ENCODE assay signal across 14 cellular contexts in the genomic region with DNA sequence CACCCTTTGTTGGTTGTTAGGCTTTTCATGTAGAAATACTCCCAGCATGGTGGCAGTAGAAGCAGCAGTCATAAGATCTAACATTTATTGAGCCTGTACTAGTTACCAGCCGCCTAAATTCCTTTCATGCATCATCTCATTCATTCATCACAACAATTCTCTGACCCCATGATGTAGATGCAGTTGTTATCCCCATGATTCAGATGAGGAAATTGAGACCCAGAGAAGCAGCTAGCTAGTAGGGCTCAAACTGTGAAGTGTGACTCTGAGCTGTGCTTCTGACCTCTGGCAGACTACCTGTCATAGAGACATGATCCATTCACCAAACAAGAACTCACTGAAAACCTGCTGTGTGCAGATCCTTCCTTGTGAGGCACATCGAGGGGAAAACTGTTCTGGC. TPM values are rescaled to one million over a fixed set of nuclear protein-coding genes. Genes with fewer than 3 reads are reported as not detected.
DNase-seq lines count a peak whose midpoint lies in the region; ATAC-seq, FAIRE-seq and TF ChIP-seq lines count a peak whose summit lies in the region.
"Had no signal": no experiment of that assay in that cellular context is flagged by ENCODE, and none has a peak within 500 bp of the region (broad histone marks: within the 10 kb centered on the region; RNA-seq: fewer than 3 reads in every experiment).

No MANE protein-coding gene starts in this region.

- H3K4me3 Mint-ChIP-seq in MCF 10A (ENCODE audit: unreplicated experiment): no peak overlapping the region
- no peak overlapping the region for H3K4me3 Mint-ChIP-seq in activated B cell treated with CpG ODN at 0.5 μM for 24 hours
- H3K4me3 Mint-ChIP-seq: activated T-cell treated with anti-CD3 and anti-CD28 coated beads, Interleukin-2, amount 50 U/mL, for 4 hours; effector memory CD8-positive, alpha-beta T cell had no signal

- 85% methylated on average over 2 of the region's 2 CpGs for WGBS in mammary epithelial cell (ENCODE audit: low coverage, missing lambda C conversion rate)

- H3K27ac ChIP-seq in mammary epithelial cell (ENCODE audit: insufficient read depth, low read depth, low read length) (no peak overlapping the region), stomach smooth muscle (ENCODE audit: low read length) (peak overlapping the region; percentile 6), kidney (ENCODE audit: low read depth in 2 of 2, low read length in 2 of 2) (no peak overlapping the region)
- H3K27ac ChIP-seq: brain microvascular endothelial cell, tibial artery had no signal

- no peaks in the 10 kb centered on the region for H3K9me3 Mint-ChIP-seq in MCF 10A (ENCODE audit: unreplicated experiment)
- no peaks in the 10 kb centered on the region for H3K9me3 Mint-ChIP-seq in activated B cell treated with CpG ODN at 0.5 μM for 24 hours
- H3K9me3 Mint-ChIP-seq: activated T-cell treated with anti-CD3 and anti-CD28 coated beads, Interleukin-2, amount 50 U/mL, for 4 hours; effector memory CD8-positive, alpha-beta T cell had no signal

- POLR2A ChIA-PET in MCF 10A (lab: Yijun Ruan, JAX) (interaction anchor here (0.6 to 1.2 kb wide), 2 partner anchors 13 to 16 kb away, joined by 3 to 5 read pairs; no protein-coding TSS in a partner anchor), activated B cell treated with CpG ODN at 0.5 μM for 24 hours (lab: Charles Lee) (no interaction called here)

- H3K9me3 ChIP-seq in mammary epithelial cell (replicated peaks; ENCODE audit: insufficient read depth, low read length) (no peaks in the 10 kb centered on the region), stomach smooth muscle (ENCODE audit: control insufficient read depth in 2 of 2, low read length in 2 of 2) (no peaks in the 10 kb centered on the region), kidney (ENCODE audit: control insufficient read depth in 1 of 2, low read length in 2 of 2) (no peaks in the 10 kb centered on the region)
- H3K9me3 ChIP-seq: tibial artery had no signal

- FAIRE-seq in kidney (lab: Jason Lieb, UNC): no peak

- TF ChIP-seq CTCF in MCF 10A (IDR thresholded peaks at IDR 0.05; ENCODE audit: unreplicated experiment): no peak
- no peak for TF ChIP-seq CTCF in mammary epithelial cell (conservative IDR thresholded peaks at IDR 0.05 in 1 of 2, IDR thresholded peaks at IDR 0.05 in 1 of 2; ENCODE audit: extremely low read depth in 1 of 2, insufficient read depth in 1 of 2, low read depth in 1 of 2, low read length in 2 of 2)
- TF ChIP-seq CTCF in activated B cell treated with CpG ODN at 0.5 μM for 24 hours (IDR thresholded peaks at IDR 0.05): no peak
- no peak for TF ChIP-seq CTCF in kidney (IDR thresholded peaks at IDR 0.05; ENCODE audit: borderline replicate concordance, extremely low read depth, insufficient read depth)

- no peak overlapping the region for H2AFZ ChIP-seq in mammary epithelial cell (ENCODE audit: low read depth, low read length)

- CTCF ChIA-PET in MCF 10A (lab: Yijun Ruan, JAX) (no interaction called here), mammary epithelial cell (lab: Charles Lee; ENCODE audit: low non-redundant PET) (no interaction called here), activated B cell treated with CpG ODN at 0.5 μM for 24 hours (lab: Charles Lee) (no interaction called here)

- no peak overlapping the region for H3K4me3 ChIP-seq in mammary epithelial cell (replicated peaks in 1 of 3; ENCODE audit: insufficient read depth in 1 of 3, low read depth in 2 of 3, low read length in 3 of 3)
- H3K4me3 ChIP-seq in stomach smooth muscle (ENCODE audit: low read length in 2 of 2): no peak overlapping the region
- H3K4me3 ChIP-seq in kidney (ENCODE audit: low read length in 2 of 2): no peak overlapping the region
- H3K4me3 ChIP-seq: tibial artery had no signal

- peaks cover 1% of the 10 kb centered on the region for H3K36me3 ChIP-seq in mammary epithelial cell (ENCODE audit: insufficient read depth, low read length)
- no peaks in the 10 kb centered on the region for H3K36me3 ChIP-seq in stomach smooth muscle (ENCODE audit: control insufficient read depth in 2 of 2, insufficient read depth in 2 of 2, low read length in 2 of 2)
- H3K36me3 ChIP-seq in kidney (ENCODE audit: control insufficient read depth in 1 of 2, insufficient read depth in 2 of 2, low read length in 2 of 2): no peaks in the 10 kb centered on the region
- H3K36me3 ChIP-seq: tibial artery had no signal

- DNase-seq in MCF 10A (ENCODE audit: unreplicated experiment) (no peak), mammary epithelial cell (no peak), activated B cell treated with CpG ODN at 0.5 μM for 24 hours (no peak), iris pigment epithelial cell (ENCODE audit: low read depth) (peak; percentile 49), kidney (no peak), NCI-H345 (lab: John Stamatoyannopoulos, UW) (no peak)
- DNase-seq: activated T-cell treated with anti-CD3 and anti-CD28 coated beads, Interleukin-2, amount 50 U/mL, for 4 hours; brain microvascular endothelial cell; effector memory CD8-positive, alpha-beta T cell; occipital lobe; stimulated activated CD4-positive, alpha-beta T cell treated with anti-CD3 and anti-CD28 coated beads, Interleukin-12 subunit alpha, Interleukin-12 subunit beta, amount 100 ng/mL, for 4 hours; tibial artery had no signal

- ATAC-seq in activated B cell treated with CpG ODN at 0.5 μM for 24 hours (ENCODE audit: low read depth) (no peak), GM21447 (IDR thresholded peaks at IDR 0.05; ENCODE audit: unreplicated experiment) (no peak)
- ATAC-seq: effector memory CD8-positive, alpha-beta T cell had no signal

- dilution Hi-C loops in mammary epithelial cell (cut with HindIII; ENCODE audit: low sequenced_read_pairs): no loop called here

- H3K36me3 Mint-ChIP-seq in MCF 10A (ENCODE audit: insufficient read depth, unreplicated experiment): peaks cover 31% of the 10 kb centered on the region
- H3K36me3 Mint-ChIP-seq in activated B cell treated with CpG ODN at 0.5 μM for 24 hours (ENCODE audit: low read depth): peaks cover 54% of the 10 kb centered on the region

- H3K27me3 Mint-ChIP-seq in MCF 10A (ENCODE audit: insufficient read depth, unreplicated experiment) (no peaks in the 10 kb centered on the region), activated B cell treated with CpG ODN at 0.5 μM for 24 hours (no peaks in the 10 kb centered on the region)
- H3K27me3 Mint-ChIP-seq: effector memory CD8-positive, alpha-beta T cell had no signal

- intact Hi-C loops in MCF 10A (cut with micrococcal nuclease) (no loop called here), mammary epithelial cell (cut with micrococcal nuclease) (no loop called here), activated B cell treated with CpG ODN at 0.5 μM for 24 hours (cut with micrococcal nuclease) (no loop called here), kidney (cut with DNase I) (no loop called here)

- peaks cover 44% of the 10 kb centered on the region for H3K4me1 Mint-ChIP-seq in MCF 10A (ENCODE audit: insufficient read depth, unreplicated experiment)
- H3K4me1 Mint-ChIP-seq in activated B cell treated with CpG ODN at 0.5 μM for 24 hours: peaks cover 68% of the 10 kb centered on the region

- H3K27me3 ChIP-seq in mammary epithelial cell (ENCODE audit: insufficient read depth, low read length) (no peaks in the 10 kb centered on the region), stomach smooth muscle (ENCODE audit: control insufficient read depth in 1 of 2, insufficient read depth in 2 of 2, low read length in 2 of 2) (no peaks in the 10 kb centered on the region)
- H3K27me3 ChIP-seq: brain microvascular endothelial cell, tibial artery had no signal

- peaks cover 9% of the 10 kb centered on the region for H3K4me1 ChIP-seq in mammary epithelial cell (ENCODE audit: insufficient read depth, low read length)
- H3K4me1 ChIP-seq in stomach smooth muscle (ENCODE audit: control insufficient read depth, insufficient read depth, low read length): peaks cover 21% of the 10 kb centered on the region
- H3K4me1 ChIP-seq in kidney (ENCODE audit: control insufficient read depth in 1 of 2, insufficient read depth in 1 of 2, low read depth in 1 of 2, low read length in 2 of 2): peaks cover 5 to 16% of the 10 kb centered on the region in 2 donors

- in situ Hi-C loops in mammary epithelial cell (cut with MboI; ENCODE audit: low sequenced_read_pairs in 2 of 2): no loop called here

- H3K9ac ChIP-seq in mammary epithelial cell (ENCODE audit: insufficient read depth, low read length): no peak overlapping the region
- H3K9ac ChIP-seq in stomach smooth muscle (ENCODE audit: low read length in 2 of 2): no peak overlapping the region
- H3K9ac ChIP-seq in kidney (ENCODE audit: low read length in 2 of 2): no peak overlapping the region

- BruUV-seq in MCF 10A (replicated peaks; lab: Mats Ljungman, UMichigan) (no TSS peak), mammary epithelial cell (replicated peaks; lab: Mats Ljungman, UMichigan) (no TSS peak)

- H3K4me2 ChIP-seq in mammary epithelial cell (ENCODE audit: insufficient read depth, low read depth, low read length): no peak overlapping the region

- H3K79me2 ChIP-seq in mammary epithelial cell (ENCODE audit: insufficient read depth, low read length): peaks cover 100% of the 10 kb centered on the region

- H4K20me1 ChIP-seq in mammary epithelial cell (ENCODE audit: insufficient read depth, low read length): peaks cover 3% of the 10 kb centered on the region

- H3K27ac Mint-ChIP-seq in MCF 10A (ENCODE audit: low read depth, unreplicated experiment): peak overlapping the region; percentile 69
- peak overlapping the region; percentile 15 for H3K27ac Mint-ChIP-seq in activated B cell treated with CpG ODN at 0.5 μM for 24 hours

RNA-seq across cellular contexts. Expression of gene RREB1, which starts 16.9 kb away (rescaled TPM):
- 51.8 and 53.5 TPM in 2 replicates for total RNA-seq in MCF 10A (2022)
- total RNA-seq in mammary epithelial cell: 10 to 100 TPM; 25.3 to 39.3 TPM
- 3.7 TPM for polyA plus RNA-seq in mammary epithelial cell
- 77.1 TPM for polyA minus RNA-seq in mammary epithelial cell
- 62.2 and 67.7 TPM in 2 replicates for total RNA-seq in activated B cell treated with CpG ODN at 0.5 μM for 24 hours
- total RNA-seq in kidney: 56.5 TPM
- polyA plus RNA-seq in kidney (ENCODE audit: insufficient read depth, low read depth, low replicate concordance): 5.9 TPM
